ENCODE assay signal across 1 cellular context in the genomic region with DNA sequence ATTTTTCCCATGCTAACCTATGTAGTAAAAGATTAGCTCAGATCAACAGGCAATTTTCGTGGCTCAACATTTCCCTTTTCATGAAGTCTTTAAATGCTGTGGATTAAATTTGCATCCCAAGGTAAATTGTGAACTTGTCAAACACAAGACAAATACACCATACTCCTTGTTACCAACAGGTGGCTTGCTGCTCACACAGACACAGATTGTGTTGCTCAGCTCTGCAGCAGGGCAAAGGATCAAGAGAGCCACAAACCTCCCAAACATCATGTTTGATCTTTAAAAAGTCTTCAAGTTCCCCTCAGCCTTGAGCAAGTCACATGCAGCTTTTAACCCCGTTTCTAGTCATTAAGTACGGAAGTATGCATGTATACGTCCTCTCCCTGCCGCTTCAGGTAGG.
TF ChIP-seq lines count a peak whose summit lies in the region.

No MANE protein-coding gene starts in this region.

TF ChIP-seq in GM23338, 12 proteins besides CTCF, POLR2A, EP300 and RAD21:
- TF ChIP-seq, protein P1, sequence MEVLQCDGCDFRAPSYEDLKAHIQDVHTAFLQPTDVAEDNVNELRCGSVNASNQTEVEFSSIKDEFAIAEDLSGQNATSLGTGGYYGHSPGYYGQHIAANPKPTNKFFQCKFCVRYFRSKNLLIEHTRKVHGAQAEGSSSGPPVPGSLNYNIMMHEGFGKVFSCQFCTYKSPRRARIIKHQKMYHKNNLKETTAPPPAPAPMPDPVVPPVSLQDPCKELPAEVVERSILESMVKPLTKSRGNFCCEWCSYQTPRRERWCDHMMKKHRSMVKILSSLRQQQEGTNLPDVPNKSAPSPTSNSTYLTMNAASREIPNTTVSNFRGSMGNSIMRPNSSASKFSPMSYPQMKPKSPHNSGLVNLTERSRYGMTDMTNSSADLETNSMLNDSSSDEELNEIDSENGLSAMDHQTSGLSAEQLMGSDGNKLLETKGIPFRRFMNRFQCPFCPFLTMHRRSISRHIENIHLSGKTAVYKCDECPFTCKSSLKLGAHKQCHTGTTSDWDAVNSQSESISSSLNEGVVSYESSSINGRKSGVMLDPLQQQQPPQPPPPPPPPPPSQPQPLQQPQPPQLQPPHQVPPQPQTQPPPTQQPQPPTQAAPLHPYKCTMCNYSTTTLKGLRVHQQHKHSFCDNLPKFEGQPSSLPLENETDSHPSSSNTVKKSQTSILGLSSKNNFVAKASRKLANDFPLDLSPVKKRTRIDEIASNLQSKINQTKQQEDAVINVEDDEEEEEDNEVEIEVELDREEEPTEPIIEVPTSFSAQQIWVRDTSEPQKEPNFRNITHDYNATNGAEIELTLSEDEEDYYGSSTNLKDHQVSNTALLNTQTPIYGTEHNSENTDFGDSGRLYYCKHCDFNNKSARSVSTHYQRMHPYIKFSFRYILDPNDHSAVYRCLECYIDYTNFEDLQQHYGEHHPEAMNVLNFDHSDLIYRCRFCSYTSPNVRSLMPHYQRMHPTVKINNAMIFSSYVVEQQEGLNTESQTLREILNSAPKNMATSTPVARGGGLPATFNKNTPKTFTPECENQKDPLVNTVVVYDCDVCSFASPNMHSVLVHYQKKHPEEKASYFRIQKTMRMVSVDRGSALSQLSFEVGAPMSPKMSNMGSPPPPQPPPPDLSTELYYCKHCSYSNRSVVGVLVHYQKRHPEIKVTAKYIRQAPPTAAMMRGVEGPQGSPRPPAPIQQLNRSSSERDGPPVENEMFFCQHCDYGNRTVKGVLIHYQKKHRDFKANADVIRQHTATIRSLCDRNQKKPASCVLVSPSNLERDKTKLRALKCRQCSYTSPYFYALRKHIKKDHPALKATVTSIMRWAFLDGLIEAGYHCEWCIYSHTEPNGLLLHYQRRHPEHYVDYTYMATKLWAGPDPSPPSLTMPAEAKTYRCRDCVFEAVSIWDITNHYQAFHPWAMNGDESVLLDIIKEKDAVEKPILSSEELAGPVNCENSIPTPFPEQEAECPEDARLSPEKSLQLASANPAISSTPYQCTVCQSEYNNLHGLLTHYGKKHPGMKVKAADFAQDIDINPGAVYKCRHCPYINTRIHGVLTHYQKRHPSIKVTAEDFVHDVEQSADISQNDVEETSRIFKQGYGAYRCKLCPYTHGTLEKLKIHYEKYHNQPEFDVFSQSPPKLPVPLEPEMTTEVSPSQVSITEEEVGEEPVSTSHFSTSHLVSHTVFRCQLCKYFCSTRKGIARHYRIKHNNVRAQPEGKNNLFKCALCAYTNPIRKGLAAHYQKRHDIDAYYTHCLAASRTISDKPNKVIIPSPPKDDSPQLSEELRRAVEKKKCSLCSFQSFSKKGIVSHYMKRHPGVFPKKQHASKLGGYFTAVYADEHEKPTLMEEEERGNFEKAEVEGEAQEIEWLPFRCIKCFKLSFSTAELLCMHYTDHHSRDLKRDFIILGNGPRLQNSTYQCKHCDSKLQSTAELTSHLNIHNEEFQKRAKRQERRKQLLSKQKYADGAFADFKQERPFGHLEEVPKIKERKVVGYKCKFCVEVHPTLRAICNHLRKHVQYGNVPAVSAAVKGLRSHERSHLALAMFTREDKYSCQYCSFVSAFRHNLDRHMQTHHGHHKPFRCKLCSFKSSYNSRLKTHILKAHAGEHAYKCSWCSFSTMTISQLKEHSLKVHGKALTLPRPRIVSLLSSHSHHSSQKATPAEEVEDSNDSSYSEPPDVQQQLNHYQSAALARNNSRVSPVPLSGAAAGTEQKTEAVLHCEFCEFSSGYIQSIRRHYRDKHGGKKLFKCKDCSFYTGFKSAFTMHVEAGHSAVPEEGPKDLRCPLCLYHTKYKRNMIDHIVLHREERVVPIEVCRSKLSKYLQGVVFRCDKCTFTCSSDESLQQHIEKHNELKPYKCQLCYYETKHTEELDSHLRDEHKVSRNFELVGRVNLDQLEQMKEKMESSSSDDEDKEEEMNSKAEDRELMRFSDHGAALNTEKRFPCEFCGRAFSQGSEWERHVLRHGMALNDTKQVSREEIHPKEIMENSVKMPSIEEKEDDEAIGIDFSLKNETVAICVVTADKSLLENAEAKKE (CRISPR knock-in tag; IDR thresholded peaks at IDR 0.05) = no peak
- TF ChIP-seq STAT1 (IDR thresholded peaks at IDR 0.05; ENCODE audit: unreplicated experiment) (no peak), CREB1 (CRISPR knock-in tag; IDR thresholded peaks at IDR 0.05; ENCODE audit: low read depth) (no peak), EZH2phosphoT487 (IDR thresholded peaks at IDR 0.05; ENCODE audit: unreplicated experiment) (no peak), ZNF114 (CRISPR knock-in tag; IDR thresholded peaks at IDR 0.05) (no peak), ZNF331 (CRISPR knock-in tag; IDR thresholded peaks at IDR 0.05; ENCODE audit: low read depth) (no peak), EZH2 (IDR thresholded peaks at IDR 0.05; ENCODE audit: low read depth, unreplicated experiment) (no peak), JUNB (IDR thresholded peaks at IDR 0.05; ENCODE audit: unreplicated experiment) (no peak), NANOG (IDR thresholded peaks at IDR 0.05; ENCODE audit: borderline replicate concordance) (no peak), POLR2AphosphoS5 (IDR thresholded peaks at IDR 0.05; ENCODE audit: low read depth) (no peak)
- TF ChIP-seq, protein P2, sequence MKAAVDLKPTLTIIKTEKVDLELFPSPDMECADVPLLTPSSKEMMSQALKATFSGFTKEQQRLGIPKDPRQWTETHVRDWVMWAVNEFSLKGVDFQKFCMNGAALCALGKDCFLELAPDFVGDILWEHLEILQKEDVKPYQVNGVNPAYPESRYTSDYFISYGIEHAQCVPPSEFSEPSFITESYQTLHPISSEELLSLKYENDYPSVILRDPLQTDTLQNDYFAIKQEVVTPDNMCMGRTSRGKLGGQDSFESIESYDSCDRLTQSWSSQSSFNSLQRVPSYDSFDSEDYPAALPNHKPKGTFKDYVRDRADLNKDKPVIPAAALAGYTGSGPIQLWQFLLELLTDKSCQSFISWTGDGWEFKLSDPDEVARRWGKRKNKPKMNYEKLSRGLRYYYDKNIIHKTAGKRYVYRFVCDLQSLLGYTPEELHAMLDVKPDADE (IDR thresholded peaks at IDR 0.05) = no peak
- TF ChIP-seq, protein P3, sequence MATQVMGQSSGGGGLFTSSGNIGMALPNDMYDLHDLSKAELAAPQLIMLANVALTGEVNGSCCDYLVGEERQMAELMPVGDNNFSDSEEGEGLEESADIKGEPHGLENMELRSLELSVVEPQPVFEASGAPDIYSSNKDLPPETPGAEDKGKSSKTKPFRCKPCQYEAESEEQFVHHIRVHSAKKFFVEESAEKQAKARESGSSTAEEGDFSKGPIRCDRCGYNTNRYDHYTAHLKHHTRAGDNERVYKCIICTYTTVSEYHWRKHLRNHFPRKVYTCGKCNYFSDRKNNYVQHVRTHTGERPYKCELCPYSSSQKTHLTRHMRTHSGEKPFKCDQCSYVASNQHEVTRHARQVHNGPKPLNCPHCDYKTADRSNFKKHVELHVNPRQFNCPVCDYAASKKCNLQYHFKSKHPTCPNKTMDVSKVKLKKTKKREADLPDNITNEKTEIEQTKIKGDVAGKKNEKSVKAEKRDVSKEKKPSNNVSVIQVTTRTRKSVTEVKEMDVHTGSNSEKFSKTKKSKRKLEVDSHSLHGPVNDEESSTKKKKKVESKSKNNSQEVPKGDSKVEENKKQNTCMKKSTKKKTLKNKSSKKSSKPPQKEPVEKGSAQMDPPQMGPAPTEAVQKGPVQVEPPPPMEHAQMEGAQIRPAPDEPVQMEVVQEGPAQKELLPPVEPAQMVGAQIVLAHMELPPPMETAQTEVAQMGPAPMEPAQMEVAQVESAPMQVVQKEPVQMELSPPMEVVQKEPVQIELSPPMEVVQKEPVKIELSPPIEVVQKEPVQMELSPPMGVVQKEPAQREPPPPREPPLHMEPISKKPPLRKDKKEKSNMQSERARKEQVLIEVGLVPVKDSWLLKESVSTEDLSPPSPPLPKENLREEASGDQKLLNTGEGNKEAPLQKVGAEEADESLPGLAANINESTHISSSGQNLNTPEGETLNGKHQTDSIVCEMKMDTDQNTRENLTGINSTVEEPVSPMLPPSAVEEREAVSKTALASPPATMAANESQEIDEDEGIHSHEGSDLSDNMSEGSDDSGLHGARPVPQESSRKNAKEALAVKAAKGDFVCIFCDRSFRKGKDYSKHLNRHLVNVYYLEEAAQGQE (IDR thresholded peaks at IDR 0.05; ENCODE audit: unreplicated experiment) = no peak
